18 cellular contexts compared by ENCODE assay signal in the genomic region with DNA sequence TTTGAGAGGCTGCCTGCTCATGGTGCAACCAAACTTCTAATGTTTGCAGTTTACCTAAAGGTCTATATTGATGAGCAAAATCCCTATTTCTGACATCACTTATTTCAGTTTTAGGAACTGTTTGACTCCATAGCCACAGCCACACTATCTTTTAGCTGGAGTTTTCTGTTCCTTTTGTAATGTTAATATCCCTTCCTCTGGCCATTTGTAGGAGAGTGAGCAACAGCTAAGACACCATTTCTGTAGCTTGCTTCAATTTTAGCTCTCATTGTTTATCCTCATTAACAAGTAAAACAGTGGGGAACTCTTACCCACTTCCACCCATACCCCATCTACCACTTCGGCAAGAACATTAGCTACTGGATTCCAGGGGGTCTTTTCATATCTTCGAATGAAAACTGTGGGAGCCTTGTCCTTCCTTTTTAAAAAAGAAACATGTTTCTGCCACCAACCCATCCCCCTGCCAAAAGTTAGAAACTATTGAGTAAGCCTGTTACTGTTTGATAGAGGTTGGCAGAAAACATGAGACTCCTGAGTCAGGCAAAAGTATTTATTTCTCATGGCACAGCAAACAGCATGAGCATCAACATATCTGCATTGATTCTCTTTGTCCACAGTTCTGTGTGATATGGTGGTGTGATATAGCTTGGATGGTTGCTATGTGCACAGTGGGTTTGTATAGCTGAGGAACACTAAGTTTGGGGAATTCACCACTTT.
DNase-seq lines count a peak whose midpoint lies in the region; ATAC-seq and TF ChIP-seq lines count a peak whose summit lies in the region.
"Had no signal": no experiment of that assay in that cellular context is flagged by ENCODE, and none has a peak within 500 bp of the region (broad histone marks: within the 10 kb centered on the region; RNA-seq: fewer than 3 reads in every experiment).

No MANE protein-coding gene starts in this region.

- no peaks in the 10 kb centered on the region for H3K4me1 Mint-ChIP-seq in nephron progenitor cell
- H3K4me1 Mint-ChIP-seq: CD4-positive, CD25-positive, alpha-beta regulatory T cell; IgD-negative memory B cell had no signal

- H3K27me3 Mint-ChIP-seq in nephron progenitor cell (ENCODE audit: low read depth, poor library complexity): peaks cover 13% of the 10 kb centered on the region
- H3K27me3 Mint-ChIP-seq: IgD-negative memory B cell had no signal

- no peak overlapping the region for H2BK5ac ChIP-seq in neuronal stem cell (ENCODE audit: low read length)

- WGBS in HUES64: 39% methylated on average over 2 of the region's 2 CpGs
- no CpG with 5 or more reads among the region's 2 CpGs for WGBS in neuronal stem cell (ENCODE audit: extremely low coverage in 2 of 2, insufficient read length in 2 of 2, insufficient replicate concordance in 1 of 2), 2 donors

- H3K27me3 ChIP-seq in HUES64 (ENCODE audit: insufficient read depth, low read length) (no peaks in the 10 kb centered on the region), iPS-20b (ENCODE audit: insufficient read depth, low read length) (no peaks in the 10 kb centered on the region), neuronal stem cell (ENCODE audit: control insufficient read depth in 3 of 3, insufficient read depth in 3 of 3, low read depth in 1 of 3, low read length in 3 of 3) (peaks cover 0 to 3% (median 0%) of the 10 kb centered on the region in 3 experiments)
- H3K27me3 ChIP-seq: BLaER1 treated with 17β-estradiol and CSF1 and Interleukin-3, amounts not matched to agents 10 nM and 100 nM had no signal

- no peak overlapping the region for H2AK5ac ChIP-seq in neuronal stem cell (ENCODE audit: low read depth, low read length)

- in situ Hi-C loops in ACHN (cut with HindIII; ENCODE audit: low pct_ligation_motif_present, low pct_unique_long_range_greater_than_20kb, low sequenced_read_pairs): loop anchor here (25.0 kb wide), 1 partner anchor 922 kb away; no protein-coding TSS in a partner anchor

- no peak overlapping the region for H2BK12ac ChIP-seq in neuronal stem cell (ENCODE audit: low read length)

- no peak for TF ChIP-seq CTCF in nephron progenitor cell (IDR thresholded peaks at IDR 0.05)

- peak overlapping the region; percentile 66 for H3K27ac ChIP-seq in HUES64 (ENCODE audit: low read depth, low read length)
- peak overlapping the region; percentile 22 for H3K27ac ChIP-seq in iPS-20b (ENCODE audit: low read length)
- H3K27ac ChIP-seq in neuronal stem cell (replicated peaks; ENCODE audit: low read length): no peak overlapping the region
- H3K27ac ChIP-seq: BLaER1 treated with 17β-estradiol and CSF1 and Interleukin-3, amounts not matched to agents 10 nM and 100 nM; HL-60 had no signal

- H2AFZ ChIP-seq in neuronal stem cell (ENCODE audit: low read length): peak overlapping the region; percentile 78

- H3K23ac ChIP-seq in neuronal stem cell (ENCODE audit: low read depth, low read length, poor library complexity): no peak overlapping the region

- H3K9me3 Mint-ChIP-seq in nephron progenitor cell: no peaks in the 10 kb centered on the region
- H3K9me3 Mint-ChIP-seq: HFFc6, IgD-negative memory B cell had no signal

- H3K4me3 ChIP-seq in HUES64 (ENCODE audit: low read length) (no peak overlapping the region), iPS-20b (ENCODE audit: low read length) (0 out of 2 replicates have a peak overlapping the region, but pooled peaks have one; percentile 20), neuronal stem cell (ENCODE audit: low read length in 2 of 2) (no peak overlapping the region)
- H3K4me3 ChIP-seq: BLaER1 treated with 17β-estradiol and CSF1 and Interleukin-3, amounts not matched to agents 10 nM and 100 nM had no signal

- no peak overlapping the region for H3K18ac ChIP-seq in neuronal stem cell (ENCODE audit: low read length)

- H3K4ac ChIP-seq in neuronal stem cell (ENCODE audit: low read length): no peak overlapping the region

- H2BK120ac ChIP-seq in neuronal stem cell (ENCODE audit: low read depth, low read length): no peak overlapping the region

- H3K9ac ChIP-seq in HUES64 (ENCODE audit: low read depth, low read length) (no peak overlapping the region), iPS-20b (ENCODE audit: low read depth, low read length) (no peak overlapping the region), neuronal stem cell (ENCODE audit: low read depth, low read length, poor library complexity) (no peak overlapping the region)
- H3K9ac ChIP-seq: BLaER1 treated with 17β-estradiol and CSF1 and Interleukin-3, amounts not matched to agents 10 nM and 100 nM had no signal

- H3K4me1 ChIP-seq in HUES64 (ENCODE audit: insufficient read depth, low read length): peaks cover 24% of the 10 kb centered on the region
- peaks cover 14% of the 10 kb centered on the region; the same call in 1 of the 2 replicates for H3K4me1 ChIP-seq in iPS-20b (ENCODE audit: insufficient read depth, low read length)
- peaks cover 0 to 7% of the 10 kb centered on the region in 2 donors for H3K4me1 ChIP-seq in neuronal stem cell (ENCODE audit: control insufficient read depth in 2 of 2, insufficient read depth in 1 of 2, low read depth in 1 of 2, low read length in 2 of 2)
- H3K4me1 ChIP-seq: BLaER1 treated with 17β-estradiol and CSF1 and Interleukin-3, amounts not matched to agents 10 nM and 100 nM had no signal

- H2BK15ac ChIP-seq in neuronal stem cell (ENCODE audit: low read length): no peak overlapping the region

- no peaks in the 10 kb centered on the region for H3K36me3 ChIP-seq in HUES64 (ENCODE audit: insufficient read depth, low read length)
- no peaks in the 10 kb centered on the region for H3K36me3 ChIP-seq in iPS-20b (ENCODE audit: insufficient read depth, low read depth, low read length)
- no peaks in the 10 kb centered on the region for H3K36me3 ChIP-seq in neuronal stem cell (replicated peaks in 1 of 2; ENCODE audit: control insufficient read depth in 2 of 2, insufficient read depth in 2 of 2, low read length in 2 of 2)
- H3K36me3 ChIP-seq: BLaER1 treated with 17β-estradiol and CSF1 and Interleukin-3, amounts not matched to agents 10 nM and 100 nM had no signal

- H3K9me3 ChIP-seq in HUES64 (ENCODE audit: insufficient read depth, low read depth, low read length) (no peaks in the 10 kb centered on the region), iPS-20b (ENCODE audit: insufficient read depth, low read depth, low read length) (no peaks in the 10 kb centered on the region), neuronal stem cell (replicated peaks in 1 of 2; ENCODE audit: control insufficient read depth in 2 of 2, insufficient read depth in 1 of 2, low read depth in 1 of 2, low read length in 2 of 2) (no peaks in the 10 kb centered on the region)
- H3K9me3 ChIP-seq: BLaER1 treated with 17β-estradiol and CSF1 and Interleukin-3, amounts not matched to agents 10 nM and 100 nM had no signal

- no peak for ATAC-seq in GM21529 (IDR thresholded peaks at IDR 0.05; ENCODE audit: unreplicated experiment)

- H4K91ac ChIP-seq in neuronal stem cell (ENCODE audit: low read depth, low read length, poor library complexity): no peak overlapping the region

- H3K4me3 Mint-ChIP-seq in nephron progenitor cell: no peak overlapping the region
- H3K4me3 Mint-ChIP-seq: CD4-positive, CD25-positive, alpha-beta regulatory T cell; HFFc6; IgD-negative memory B cell had no signal

- no peak overlapping the region for H3K4me2 ChIP-seq in neuronal stem cell (ENCODE audit: insufficient read depth, low read length, poor library complexity, severe bottlenecking)
- H3K4me2 ChIP-seq: BLaER1 treated with 17β-estradiol and CSF1 and Interleukin-3, amounts not matched to agents 10 nM and 100 nM had no signal

- peak; percentile 14 for DNase-seq in ACHN
- no peak for DNase-seq in neuronal stem cell (ENCODE audit: low spot score)
- DNase-seq in T-helper 9 cell: no peak
- DNase-seq in iPS-NIHi11 (ENCODE audit: low spot score): no peak
- DNase-seq in nephron progenitor cell: no peak
- DNase-seq: 8988T; CD4-positive, CD25-positive, alpha-beta regulatory T cell; DMS53; GF-D8; GOT3; HCEC 1CT; HFFc6 had no signal

- H3K79me1 ChIP-seq in neuronal stem cell (ENCODE audit: low read depth, low read length): no peaks in the 10 kb centered on the region

- H3K36me3 Mint-ChIP-seq in nephron progenitor cell (ENCODE audit: low read depth): no peaks in the 10 kb centered on the region
- H3K36me3 Mint-ChIP-seq: CD4-positive, CD25-positive, alpha-beta regulatory T cell had no signal

- H4K8ac ChIP-seq in neuronal stem cell (ENCODE audit: low read depth, low read length): no peak overlapping the region

- H3K27ac Mint-ChIP-seq in nephron progenitor cell: no peak overlapping the region
- H3K27ac Mint-ChIP-seq: CD4-positive, CD25-positive, alpha-beta regulatory T cell; HFFc6; IgD-negative memory B cell had no signal

- no peak overlapping the region for H3K14ac ChIP-seq in neuronal stem cell (ENCODE audit: low read length)
